In genomic region chr7:131225619-131226101, GRCh38 we compare ENCODE assay signal across 10 cellular contexts.
A peak's percentile ranks its signal among the peaks of the same experiment; 100 is the strongest.
DNase-seq lines count a peak whose midpoint lies in the region; ATAC-seq, FAIRE-seq and TF ChIP-seq lines count a peak whose summit lies in the region.
"Had no signal": no experiment of that assay in that cellular context is flagged by ENCODE, and none has a peak within 500 bp of the region (broad histone marks: within the 10 kb centered on the region; RNA-seq: fewer than 3 reads in every experiment).

No MANE protein-coding gene starts in this region.

- DNase-seq in SK-N-DZ (ENCODE audit: low spot score): peak; percentile 20
- DNase-seq in right atrium auricular region (ENCODE audit: low spot score): peak; percentile 79
- peak; percentile 81 for DNase-seq in small intestine
- DNase-seq in Kasumi-1 (lab: John Stamatoyannopoulos, UW): no peak
- DNase-seq in activated T-helper 1 cell treated with anti-CD3 and anti-CD28 coated beads, Interleukin-12 subunit alpha, Interleukin-12 subunit beta, Interleukin-2, Interleukin-4 antibody, amounts not matched to agents 30 ng/mL and 10 ng/mL and 1 ng/mL, durations not matched to agents 14 hours and 24 hours and 36 hours (ENCODE audit: low spot score): no peak
- DNase-seq: MV-4-11, naive B cell had no signal

- no peak overlapping the region for H3K27ac Mint-ChIP-seq in activated T-helper 1 cell treated with anti-CD3 and anti-CD28 coated beads, Interleukin-12 subunit alpha, Interleukin-12 subunit beta, Interleukin-2, Interleukin-4 antibody, amounts not matched to agents 30 ng/mL and 10 ng/mL and 1 ng/mL, durations not matched to agents 14 hours and 24 hours and 36 hours

- no peak for TF ChIP-seq CTCF in right atrium auricular region (IDR thresholded peaks at IDR 0.05)

- H3K4me3 Mint-ChIP-seq in activated T-helper 1 cell treated with anti-CD3 and anti-CD28 coated beads, Interleukin-12 subunit alpha, Interleukin-12 subunit beta, Interleukin-2, Interleukin-4 antibody, amounts not matched to agents 30 ng/mL and 10 ng/mL and 1 ng/mL, durations not matched to agents 14 hours and 24 hours and 36 hours: no peak overlapping the region
- H3K4me3 Mint-ChIP-seq: naive B cell had no signal

- H3K27me3 ChIP-seq in right atrium auricular region: no peaks in the 10 kb centered on the region
- H3K27me3 ChIP-seq in small intestine (ENCODE audit: control insufficient read depth in 2 of 2, insufficient read depth in 2 of 2, low read length in 2 of 2): no peaks in the 10 kb centered on the region

- H3K4me1 ChIP-seq in right atrium auricular region (peaks cover 0 to 13% of the 10 kb centered on the region in 2 donors), small intestine (ENCODE audit: control insufficient read depth in 2 of 2, insufficient read depth in 1 of 2, low read depth in 1 of 2, low read length in 1 of 2) (peaks cover 0 to 16% of the 10 kb centered on the region in 2 donors)

- WGBS in small intestine, 3 donors: 23 to 39% (median 39%) methylated on average over 6 of the region's 6 CpGs

- H3K4me1 Mint-ChIP-seq in activated T-helper 1 cell treated with anti-CD3 and anti-CD28 coated beads, Interleukin-12 subunit alpha, Interleukin-12 subunit beta, Interleukin-2, Interleukin-4 antibody, amounts not matched to agents 30 ng/mL and 10 ng/mL and 1 ng/mL, durations not matched to agents 14 hours and 24 hours and 36 hours (ENCODE audit: low read depth): peaks cover 28% of the 10 kb centered on the region

- ATAC-seq in GM19395 (IDR thresholded peaks at IDR 0.05; ENCODE audit: unreplicated experiment): peak; percentile 31
- no peak for ATAC-seq in HG02571 (IDR thresholded peaks at IDR 0.05; ENCODE audit: unreplicated experiment)
- ATAC-seq in GM18870 (IDR thresholded peaks at IDR 0.05; ENCODE audit: unreplicated experiment): no peak

- H3K36me3 ChIP-seq in right atrium auricular region (no peaks in the 10 kb centered on the region), small intestine (ENCODE audit: control insufficient read depth in 2 of 2, insufficient read depth in 2 of 2, low read length in 2 of 2) (no peaks in the 10 kb centered on the region)

- H3K9me3 ChIP-seq in right atrium auricular region (no peaks in the 10 kb centered on the region), small intestine (ENCODE audit: control insufficient read depth, low read depth) (no peaks in the 10 kb centered on the region)

- peak overlapping the region; percentile 32 to 33 for H3K27ac ChIP-seq in right atrium auricular region
- H3K27ac ChIP-seq in small intestine (ENCODE audit: low read depth in 1 of 2, low read length in 1 of 2): peak overlapping the region in 1 of 2 donors; percentile 78

- intact Hi-C loops in activated T-helper 1 cell treated with anti-CD3 and anti-CD28 coated beads, Interleukin-12 subunit alpha, Interleukin-12 subunit beta, Interleukin-2, Interleukin-4 antibody, amounts not matched to agents 30 ng/mL and 10 ng/mL and 1 ng/mL, durations not matched to agents 14 hours and 24 hours and 36 hours (cut with micrococcal nuclease): no loop called here

- no peak for FAIRE-seq in small intestine (lab: Jason Lieb, UNC)

- H3K9me3 Mint-ChIP-seq in activated T-helper 1 cell treated with anti-CD3 and anti-CD28 coated beads, Interleukin-12 subunit alpha, Interleukin-12 subunit beta, Interleukin-2, Interleukin-4 antibody, amounts not matched to agents 30 ng/mL and 10 ng/mL and 1 ng/mL, durations not matched to agents 14 hours and 24 hours and 36 hours: no peaks in the 10 kb centered on the region

- no peaks in the 10 kb centered on the region for H3K27me3 Mint-ChIP-seq in activated T-helper 1 cell treated with anti-CD3 and anti-CD28 coated beads, Interleukin-12 subunit alpha, Interleukin-12 subunit beta, Interleukin-2, Interleukin-4 antibody, amounts not matched to agents 30 ng/mL and 10 ng/mL and 1 ng/mL, durations not matched to agents 14 hours and 24 hours and 36 hours (ENCODE audit: insufficient read depth)
- H3K27me3 Mint-ChIP-seq: naive B cell had no signal

- no peaks in the 10 kb centered on the region for H3K36me3 Mint-ChIP-seq in activated T-helper 1 cell treated with anti-CD3 and anti-CD28 coated beads, Interleukin-12 subunit alpha, Interleukin-12 subunit beta, Interleukin-2, Interleukin-4 antibody, amounts not matched to agents 30 ng/mL and 10 ng/mL and 1 ng/mL, durations not matched to agents 14 hours and 24 hours and 36 hours (ENCODE audit: low read depth)
- H3K36me3 Mint-ChIP-seq: naive B cell had no signal

- no peak overlapping the region for H3K4me3 ChIP-seq in right atrium auricular region
- no peak overlapping the region for H3K4me3 ChIP-seq in small intestine (ENCODE audit: low read depth in 1 of 2, low read length in 2 of 2)

Comparison
In these comparisons a context has a peak if more than half of its experiments do, and no peak if none do; other contexts are left out.
1. DNase-seq: peak in SK-N-DZ (single experiment), right atrium auricular region (single experiment) and small intestine (single experiment); none in Kasumi-1 (0 of 2) and activated T-helper 1 cell treated with anti-CD3 and anti-CD28 coated beads, Interleukin-12 subunit alpha, Interleukin-12 subunit beta, Interleukin-2, Interleukin-4 antibody, amounts not matched to agents 30 ng/mL and 10 ng/mL and 1 ng/mL, durations not matched to agents 14 hours and 24 hours and 36 hours (single experiment).